ENCODE assay signal across 14 cellular contexts in genomic region chr18:50895350-50896045, GRCh38.
"Had no signal": no experiment of that assay in that cellular context is flagged by ENCODE, and none has a peak within 500 bp of the region (broad histone marks: within the 10 kb centered on the region; RNA-seq: fewer than 3 reads in every experiment).

No MANE protein-coding gene starts in this region.

- DNase-seq: activated CD4-positive, alpha-beta memory T cell treated with anti-CD3 and anti-CD28 coated beads, Interleukin-2, amount 10 ng/mL, durations not matched to agents 7 days and 5 days; activated naive CD4-positive, alpha-beta T cell treated with anti-CD3 and anti-CD28 coated beads, Interleukin-2, amount 50 U/mL, for 16 hours; amniotic stem cell; body of pancreas; central memory CD4-positive, alpha-beta T cell; cortex of kidney; effector memory CD4-positive, alpha-beta T cell; erythroblast; mesendoderm; stimulated activated CD4-positive, alpha-beta T cell treated with anti-CD3 and anti-CD28 coated beads, Interleukin-4, amount 100 ng/mL, for 4 hours; T-helper 9 cell had no signal

- H3K27me3 Mint-ChIP-seq: activated CD4-positive, alpha-beta memory T cell treated with anti-CD3 and anti-CD28 coated beads, Interleukin-2, amount 10 ng/mL, durations not matched to agents 7 days and 5 days; activated T-helper 17 cell treated with anti-CD3 and anti-CD28 coated beads, Interleukin-2, amount 50 U/mL, for 72 hours had no signal

- H3K4me3 Mint-ChIP-seq: activated CD4-positive, alpha-beta memory T cell treated with anti-CD3 and anti-CD28 coated beads, Interleukin-2, amount 10 ng/mL, durations not matched to agents 7 days and 5 days; activated T-helper 17 cell treated with anti-CD3 and anti-CD28 coated beads, Interleukin-2, amount 50 U/mL, for 72 hours had no signal

- H3K27ac ChIP-seq: body of pancreas, hepatocyte, vagina had no signal

- H3K9me3 Mint-ChIP-seq: activated T-helper 17 cell treated with anti-CD3 and anti-CD28 coated beads, Interleukin-2, amount 50 U/mL, for 72 hours had no signal

- ATAC-seq: activated T-helper 17 cell treated with anti-CD3 and anti-CD28 coated beads, Interleukin-2, amount 50 U/mL, for 72 hours had no signal

- H3K27ac Mint-ChIP-seq: activated CD4-positive, alpha-beta memory T cell treated with anti-CD3 and anti-CD28 coated beads, Interleukin-2, amount 10 ng/mL, durations not matched to agents 7 days and 5 days; activated T-helper 17 cell treated with anti-CD3 and anti-CD28 coated beads, Interleukin-2, amount 50 U/mL, for 72 hours had no signal

- H3K9me3 ChIP-seq: body of pancreas, vagina had no signal

- H2AFZ ChIP-seq: hepatocyte had no signal

- H3K4me2 ChIP-seq: hepatocyte had no signal

- H3K27me3 ChIP-seq: body of pancreas, hepatocyte, vagina had no signal

- H3K4me1 ChIP-seq: vagina had no signal

- H3K4me3 ChIP-seq: body of pancreas, hepatocyte, vagina had no signal
